In genomic region chr6:41504526-41505021, GRCh38 we compare ENCODE assay signal across 8 cellular contexts. TPM values are rescaled to one million over a fixed set of nuclear protein-coding genes. Genes with fewer than 3 reads are reported as not detected.
DNase-seq lines count a peak whose midpoint lies in the region; ATAC-seq lines count a peak whose summit lies in the region.

No MANE protein-coding gene starts in this region.

- H3K27ac Mint-ChIP-seq in stimulated activated memory B cell treated with anti-CD40 and anti-IgM and Interleukin-4, amounts not matched to agents 10 μg/mL and 1 μg/mL and 100 μg/mL, for 72 hours, result peak overlapping the region; percentile 28

- peak overlapping the region; percentile 50 for H3K4me3 ChIP-seq in iPS-18a (ENCODE audit: low read length)
- no peak overlapping the region for H3K4me3 ChIP-seq in effector memory CD4-positive, alpha-beta T cell (ENCODE audit: insufficient read depth, low read depth, low read length, poor library complexity, severe bottlenecking)

- H3K36me3 Mint-ChIP-seq in stimulated activated memory B cell treated with anti-CD40 and anti-IgM and Interleukin-4, amounts not matched to agents 10 μg/mL and 1 μg/mL and 100 μg/mL, for 72 hours, result no peaks in the 10 kb centered on the region

- no peaks in the 10 kb centered on the region for H3K36me3 ChIP-seq in iPS-18a (ENCODE audit: control insufficient read depth, low read depth, low read length)
- no peaks in the 10 kb centered on the region for H3K36me3 ChIP-seq in effector memory CD4-positive, alpha-beta T cell (ENCODE audit: control insufficient read depth, insufficient read depth, low read length)

- H3K4me3 Mint-ChIP-seq in stimulated activated memory B cell treated with anti-CD40 and anti-IgM and Interleukin-4, amounts not matched to agents 10 μg/mL and 1 μg/mL and 100 μg/mL, for 72 hours, result peak overlapping the region; percentile 62

- H3K9ac ChIP-seq in iPS-18a (ENCODE audit: low read length), result peak overlapping the region; percentile 4

- peaks cover 93% of the 10 kb centered on the region for H3K27me3 ChIP-seq in iPS-18a (ENCODE audit: control insufficient read depth, insufficient read depth, low read length)
- H3K27me3 ChIP-seq in effector memory CD4-positive, alpha-beta T cell (replicated peaks; ENCODE audit: control insufficient read depth, insufficient read depth, low read length, poor library complexity, severe bottlenecking), result peaks cover 32% of the 10 kb centered on the region

- H3K4me1 Mint-ChIP-seq in stimulated activated memory B cell treated with anti-CD40 and anti-IgM and Interleukin-4, amounts not matched to agents 10 μg/mL and 1 μg/mL and 100 μg/mL, for 72 hours, result peaks cover 26% of the 10 kb centered on the region

- DNase-seq in NCI-H2171 treated with DMSO at 0.1 percent for 48 hours (lab: John Stamatoyannopoulos, UW) (peak; percentile 43), NCI-H2171 (lab: John Stamatoyannopoulos, UW) (no peak), RPMI7951 (ENCODE audit: low read depth) (peak; percentile 20), NCI-H446 (lab: John Stamatoyannopoulos, UW) (no peak), HuH-7.5 (ENCODE audit: low spot score) (no peak)
- DNase-seq in effector memory CD4-positive, alpha-beta T cell, result no peak

- no peak for ATAC-seq in stimulated activated memory B cell treated with anti-CD40 and anti-IgM and Interleukin-4, amounts not matched to agents 10 μg/mL and 1 μg/mL and 100 μg/mL, for 72 hours

- no peak overlapping the region for H3K27ac ChIP-seq in iPS-18a (ENCODE audit: low read length)
- H3K27ac ChIP-seq in effector memory CD4-positive, alpha-beta T cell (ENCODE audit: insufficient read depth, low read length, poor library complexity, severe bottlenecking), result no peak overlapping the region

- H3K9me3 ChIP-seq in iPS-18a (ENCODE audit: control insufficient read depth, low read depth, low read length), result no peaks in the 10 kb centered on the region
- no peaks in the 10 kb centered on the region for H3K9me3 ChIP-seq in effector memory CD4-positive, alpha-beta T cell (ENCODE audit: control insufficient read depth, low read length)

- peaks cover 14% of the 10 kb centered on the region for H3K4me1 ChIP-seq in iPS-18a (ENCODE audit: control insufficient read depth, low read depth, low read length)
- H3K4me1 ChIP-seq in effector memory CD4-positive, alpha-beta T cell (ENCODE audit: control insufficient read depth, insufficient read depth, low read length, poor library complexity, severe bottlenecking), result peaks cover 18% of the 10 kb centered on the region

- no peaks in the 10 kb centered on the region for H3K9me3 Mint-ChIP-seq in stimulated activated memory B cell treated with anti-CD40 and anti-IgM and Interleukin-4, amounts not matched to agents 10 μg/mL and 1 μg/mL and 100 μg/mL, for 72 hours

- H3K27me3 Mint-ChIP-seq in stimulated activated memory B cell treated with anti-CD40 and anti-IgM and Interleukin-4, amounts not matched to agents 10 μg/mL and 1 μg/mL and 100 μg/mL, for 72 hours, result peaks cover 11% of the 10 kb centered on the region

RNA-seq across cellular contexts. Expression of gene FOXP4, which starts 41.6 kb away (rescaled TPM):
- total RNA-seq in RPMI7951 (2014; rRNA removed; shearing (Covaris generic)), result 3.1 and 4.7 TPM in 2 replicates

Comparison
In these comparisons a context has a peak if more than half of its experiments do, and no peak if none do; other contexts are left out.
1. DNase-seq: peak in NCI-H2171 treated with DMSO at 0.1 percent for 48 hours (single experiment) and RPMI7951 (single experiment); none in NCI-H2171 (single experiment), NCI-H446 (0 of 2), effector memory CD4-positive, alpha-beta T cell (0 of 3) and HuH-7.5 (single experiment).